9 cellular contexts compared by ENCODE assay signal in the genomic region with DNA sequence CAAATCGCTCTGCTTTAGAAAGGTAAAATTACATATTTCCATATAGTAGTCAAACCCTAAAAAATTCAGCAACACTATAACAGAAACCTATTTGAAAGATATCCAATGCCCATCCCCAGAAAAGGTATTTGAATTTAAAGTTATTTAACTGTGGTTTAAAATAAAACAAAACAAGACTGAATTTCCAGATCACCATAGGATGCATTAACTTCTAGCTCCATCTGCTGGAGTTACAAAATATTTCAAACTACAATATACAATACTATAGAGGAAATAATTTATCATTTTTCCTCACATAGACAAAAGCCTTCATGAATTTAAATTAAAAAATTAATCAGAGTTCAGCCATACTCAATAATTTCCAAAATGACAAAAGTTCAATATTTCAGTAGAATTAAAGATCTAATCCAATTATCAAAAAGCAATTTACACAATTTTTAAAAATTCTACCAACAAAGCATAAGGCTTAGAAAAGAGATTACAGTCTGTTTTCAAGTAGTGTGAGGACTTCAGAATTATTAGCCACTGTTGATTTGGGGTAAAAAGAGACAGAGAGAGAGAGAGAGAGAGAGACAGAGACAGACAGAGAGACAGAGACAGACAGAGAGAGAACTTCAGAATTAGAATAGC.
DNase-seq lines count a peak whose midpoint lies in the region; ATAC-seq and TF ChIP-seq lines count a peak whose summit lies in the region.
"Had no signal": no experiment of that assay in that cellular context is flagged by ENCODE, and none has a peak within 500 bp of the region (broad histone marks: within the 10 kb centered on the region; RNA-seq: fewer than 3 reads in every experiment).

No MANE protein-coding gene starts in this region.

- H3K4me3 Mint-ChIP-seq in Calu3 (ENCODE audit: low read depth, unreplicated experiment): no peak overlapping the region

- no peaks in the 10 kb centered on the region for H3K27me3 Mint-ChIP-seq in Calu3 (ENCODE audit: unreplicated experiment)

- H3K4me1 Mint-ChIP-seq in Calu3 (ENCODE audit: low read depth, unreplicated experiment): peaks cover 9% of the 10 kb centered on the region

- H3K4me3 ChIP-seq in HFF-Myc (replicated peaks; ENCODE audit: low read depth, low read length) (no peak overlapping the region), kidney epithelial cell (ENCODE audit: low read depth, low read length) (no peak overlapping the region), coronary artery (no peak overlapping the region)
- H3K4me3 ChIP-seq in effector memory CD4-positive, alpha-beta T cell (ENCODE audit: insufficient read depth, low read depth, low read length, poor library complexity, severe bottlenecking): no peak overlapping the region
- H3K4me3 ChIP-seq: thyroid gland had no signal

- DNase-seq in CD1c-positive myeloid dendritic cell (ENCODE audit: extremely low spot score): peak; percentile 37
- no peak for DNase-seq in HFF-Myc (ENCODE audit: extremely low read depth, low read depth)
- no peak for DNase-seq in kidney epithelial cell (ENCODE audit: low read depth)
- no peak for DNase-seq in effector memory CD4-positive, alpha-beta T cell
- no peak for DNase-seq in coronary artery (ENCODE audit: low spot score)
- no peak for DNase-seq in Calu3
- DNase-seq: thyroid gland had no signal

- no peak overlapping the region for H3K27ac Mint-ChIP-seq in Calu3 (ENCODE audit: unreplicated experiment)

- BruUV-seq in Calu3 (replicated peaks; lab: Mats Ljungman, UMichigan): no TSS peak

- H3K27me3 ChIP-seq in kidney epithelial cell (ENCODE audit: control insufficient read depth, insufficient read depth, low read length): no peaks in the 10 kb centered on the region
- H3K27me3 ChIP-seq in effector memory CD4-positive, alpha-beta T cell (replicated peaks; ENCODE audit: control insufficient read depth, insufficient read depth, low read length, poor library complexity, severe bottlenecking): no peaks in the 10 kb centered on the region
- H3K27me3 ChIP-seq: thyroid gland had no signal

- H3K4me1 ChIP-seq in effector memory CD4-positive, alpha-beta T cell (ENCODE audit: control insufficient read depth, insufficient read depth, low read length, poor library complexity, severe bottlenecking): no peaks in the 10 kb centered on the region
- H3K4me1 ChIP-seq: thyroid gland had no signal

- H3K27ac ChIP-seq in VCaP: peak overlapping the region; percentile 43
- H3K27ac ChIP-seq in effector memory CD4-positive, alpha-beta T cell (ENCODE audit: insufficient read depth, low read length, poor library complexity, severe bottlenecking): no peak overlapping the region
- no peak overlapping the region for H3K27ac ChIP-seq in coronary artery
- H3K27ac ChIP-seq: thyroid gland had no signal

- no peaks in the 10 kb centered on the region for H3K9me3 Mint-ChIP-seq in Calu3 (ENCODE audit: low read depth, unreplicated experiment)

- no peaks in the 10 kb centered on the region for H3K9me3 ChIP-seq in effector memory CD4-positive, alpha-beta T cell (ENCODE audit: control insufficient read depth, low read length)
- H3K9me3 ChIP-seq: thyroid gland had no signal

- intact Hi-C loops in Calu3 (cut with micrococcal nuclease; ENCODE audit: unreplicated experiment): no loop called here

- TF ChIP-seq CTCF in HFF-Myc (IDR thresholded peaks at IDR 0.05; ENCODE audit: low read depth, low read length, missing control alignments): peak; percentile 4
- TF ChIP-seq CTCF in VCaP (conservative IDR thresholded peaks at IDR 0.05): peak; percentile 82
- peak; percentile 36 for TF ChIP-seq CTCF in kidney epithelial cell (IDR thresholded peaks at IDR 0.05; ENCODE audit: insufficient read depth, low read length, poor library complexity, severe bottlenecking)
- no peak for TF ChIP-seq CTCF in coronary artery (IDR thresholded peaks at IDR 0.05)
- no peak for TF ChIP-seq CTCF in Calu3 (IDR thresholded peaks at IDR 0.05; ENCODE audit: unreplicated experiment)

- H3K36me3 Mint-ChIP-seq in Calu3 (ENCODE audit: insufficient read depth, unreplicated experiment): peaks cover 3% of the 10 kb centered on the region

- H3K36me3 ChIP-seq in kidney epithelial cell (ENCODE audit: control insufficient read depth, insufficient read depth, low read length): no peaks in the 10 kb centered on the region
- H3K36me3 ChIP-seq in effector memory CD4-positive, alpha-beta T cell (ENCODE audit: control insufficient read depth, insufficient read depth, low read length): peaks cover 6% of the 10 kb centered on the region
- H3K36me3 ChIP-seq: thyroid gland had no signal

- CTCF ChIA-PET in Calu3 (lab: Charles Lee): interaction anchor here (0.6 to 1.0 kb wide), 2 partner anchors 76 to 230 kb away, joined by 3 read pairs; no protein-coding TSS in a partner anchor

- no peak for ATAC-seq in HG02938 (IDR thresholded peaks at IDR 0.05; ENCODE audit: unreplicated experiment)

Comparison
In these comparisons a context has a peak if more than half of its experiments do, and no peak if none do; other contexts are left out.
1. CTCF ChIP-seq: peak in HFF-Myc (single experiment), VCaP (single experiment) and kidney epithelial cell (single experiment); none in coronary artery (single experiment) and Calu3 (single experiment).